1 cellular context compared by ENCODE assay signal in the genomic region with DNA sequence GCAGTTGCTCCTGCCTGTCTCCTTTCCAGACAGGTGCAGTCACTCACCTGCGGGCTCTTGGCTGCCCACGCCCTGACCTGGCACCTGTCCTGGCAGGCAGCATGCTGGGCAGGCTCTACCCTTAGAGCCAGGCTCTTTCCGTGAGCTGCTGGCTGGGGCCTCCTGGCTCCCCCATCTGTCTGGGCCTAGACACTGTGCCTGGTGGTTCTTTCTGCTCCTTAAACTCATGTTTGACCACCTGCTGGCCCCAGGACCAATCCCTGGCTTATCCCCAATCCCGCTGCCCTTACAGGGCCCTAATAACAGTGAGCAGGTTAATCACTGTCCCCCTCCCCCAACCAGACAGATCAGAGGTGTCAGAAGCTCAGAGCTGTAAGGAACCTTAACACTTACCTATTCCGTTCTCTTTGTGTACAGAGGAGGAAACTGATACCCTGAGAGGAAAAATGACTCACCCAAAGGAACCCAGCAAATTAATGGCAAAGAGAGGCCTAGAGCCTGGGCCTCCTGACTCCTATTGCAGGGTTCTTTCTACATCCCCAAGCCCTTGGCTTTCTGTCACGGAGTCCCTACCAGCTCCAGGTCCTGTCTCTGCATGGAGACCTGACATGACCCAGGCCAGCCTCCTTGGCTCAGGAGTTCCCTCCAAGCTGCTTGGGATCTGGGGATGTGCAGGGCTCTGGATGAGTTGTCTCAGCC.
TF ChIP-seq lines count a peak whose summit lies in the region.

No MANE protein-coding gene starts in this region.

TF ChIP-seq in IMR-90, 13 proteins besides CTCF, POLR2A, EP300 and RAD21:
- TF ChIP-seq RFX5 (IDR thresholded peaks at IDR 0.05; ENCODE audit: low read depth, low read length) (no peak), MXI1 (IDR thresholded peaks at IDR 0.05; ENCODE audit: borderline replicate concordance, low read depth, low read length) (no peak), USF2 (IDR thresholded peaks at IDR 0.05; ENCODE audit: low read depth, low read length) (no peak), CEBPB (IDR thresholded peaks at IDR 0.05; ENCODE audit: low read depth, low read length) (no peak), RCOR1 (IDR thresholded peaks at IDR 0.05; ENCODE audit: insufficient replicate concordance, low read length) (no peak), MAFK (IDR thresholded peaks at IDR 0.05; ENCODE audit: low read depth, low read length) (no peak)
